In the genomic region with DNA sequence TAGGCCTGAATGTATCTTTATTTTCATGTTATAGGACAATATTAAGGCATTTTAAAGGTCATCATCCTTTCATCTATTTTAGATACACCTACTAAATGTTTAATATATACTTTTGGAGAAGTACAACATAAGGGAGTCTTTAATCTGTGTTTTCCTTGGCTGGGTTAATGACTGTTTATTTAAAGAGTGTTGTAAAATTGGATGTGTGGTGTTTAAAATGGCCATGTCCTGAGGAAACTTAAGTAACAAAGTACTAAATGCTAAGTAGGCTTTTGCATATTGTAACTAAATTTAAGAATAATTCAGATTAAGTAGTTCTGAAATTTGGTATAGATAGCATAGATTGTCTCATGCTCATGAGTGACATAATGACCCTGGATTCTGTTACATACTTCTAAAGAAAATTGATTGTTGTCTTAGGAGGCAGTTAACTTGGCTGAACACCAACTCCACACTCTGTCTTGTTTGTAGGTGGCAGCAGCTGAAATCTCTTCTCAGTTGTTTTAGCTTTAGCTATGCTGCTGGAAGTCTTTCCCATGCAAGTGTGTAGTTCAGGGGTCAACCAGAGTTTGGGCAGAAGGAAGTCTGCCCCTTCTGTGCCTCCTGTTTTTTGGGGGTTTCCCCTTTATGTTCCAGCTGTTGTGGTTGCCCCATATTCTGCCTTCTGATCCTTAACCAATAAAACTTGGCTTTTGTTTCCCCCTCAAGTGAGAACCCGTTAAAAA, we compare ENCODE assay signal across 10 cellular contexts. TPM values are rescaled to one million over a fixed set of nuclear protein-coding genes. Genes with fewer than 3 reads are reported as not detected.
DNase-seq lines count a peak whose midpoint lies in the region; ATAC-seq, FAIRE-seq and TF ChIP-seq lines count a peak whose summit lies in the region.
"Had no signal": no experiment of that assay in that cellular context is flagged by ENCODE, and none has a peak within 500 bp of the region (broad histone marks: within the 10 kb centered on the region; RNA-seq: fewer than 3 reads in every experiment).

No MANE protein-coding gene starts in this region.

- DNase-seq in mesenchymal stem cell: peak; percentile 46
- DNase-seq in CD1c-positive myeloid dendritic cell (ENCODE audit: extremely low spot score): no peak
- DNase-seq in DMS153 treated with DMSO at 0.1 percent for 48 hours (lab: John Stamatoyannopoulos, UW; ENCODE audit: unreplicated experiment): no peak
- DNase-seq in globus pallidus (ENCODE audit: low spot score): no peak
- DNase-seq: activated gamma-delta T cell treated with Interleukin-2 at 50 U/mL for 16 hours, NCI-H1436 had no signal

- H3K79me1 ChIP-seq in mesenchymal stem cell (replicated peaks; ENCODE audit: low read length, poor library complexity, severe bottlenecking): peaks cover 1% of the 10 kb centered on the region

- no peak overlapping the region for H2AK5ac ChIP-seq in mesenchymal stem cell (ENCODE audit: low read length, severe bottlenecking)

- WGBS in mesenchymal stem cell: no CpG with 5 or more reads among the region's 1 CpG

- H3K23ac ChIP-seq in mesenchymal stem cell (ENCODE audit: low read length in 2 of 2): no peak overlapping the region

- TF ChIP-seq CTCF in VCaP (conservative IDR thresholded peaks at IDR 0.05): no peak

- H3K36me3 ChIP-seq in HUES48 (ENCODE audit: control insufficient read depth, insufficient read depth, low read length): peaks cover 88% of the 10 kb centered on the region
- H3K36me3 ChIP-seq in mesenchymal stem cell (ENCODE audit: control insufficient read depth in 1 of 2, insufficient read depth in 2 of 2, low read depth in 1 of 2, low read length in 2 of 2): peaks cover 2 to 96% of the 10 kb centered on the region in 2 experiments

- H3K4me1 ChIP-seq in HUES48 (ENCODE audit: control insufficient read depth, insufficient read depth, low read length): peaks cover 9% of the 10 kb centered on the region; the same call in 1 of the 2 replicates
- peaks cover 1% of the 10 kb centered on the region for H3K4me1 ChIP-seq in mesenchymal stem cell (ENCODE audit: control insufficient read depth, insufficient read depth, low read depth, low read length)

- H4K91ac ChIP-seq in mesenchymal stem cell (ENCODE audit: low read length): no peak overlapping the region

- no peak overlapping the region for H3K14ac ChIP-seq in mesenchymal stem cell (ENCODE audit: low read length in 2 of 2)

- H3K4ac ChIP-seq in mesenchymal stem cell (ENCODE audit: low read depth in 1 of 2, low read length in 2 of 2): no peak overlapping the region

- H3K9me3 ChIP-seq in HUES48 (ENCODE audit: control insufficient read depth, insufficient read depth, low read length) (no peaks in the 10 kb centered on the region), mesenchymal stem cell (ENCODE audit: control insufficient read depth, low read length) (no peaks in the 10 kb centered on the region)

- H4K8ac ChIP-seq in mesenchymal stem cell (ENCODE audit: low read length): no peak overlapping the region

- H2BK120ac ChIP-seq in mesenchymal stem cell (ENCODE audit: low read depth, low read length): no peak overlapping the region

- H3K9ac ChIP-seq in HUES48 (ENCODE audit: low read depth, low read length): no peak overlapping the region
- no peak overlapping the region for H3K9ac ChIP-seq in mesenchymal stem cell (ENCODE audit: low read length)

- no peak overlapping the region for H2BK12ac ChIP-seq in mesenchymal stem cell (ENCODE audit: low read length in 2 of 2)

- FAIRE-seq in A204.1 (lab: Jason Lieb, UNC): peak; percentile 14

- H3K27ac ChIP-seq in HUES48 (ENCODE audit: low read depth, low read length) (peak overlapping the region; percentile 2), VCaP (peak overlapping the region; percentile 50), mesenchymal stem cell (ENCODE audit: low read length, poor library complexity, severe bottlenecking) (peak overlapping the region; percentile 20)

- no peak overlapping the region for H2BK5ac ChIP-seq in mesenchymal stem cell (ENCODE audit: low read depth, low read length, poor library complexity, severe bottlenecking)

- H3K4me3 ChIP-seq in HUES48 (ENCODE audit: low read depth, low read length) (no peak overlapping the region), mesenchymal stem cell (ENCODE audit: insufficient read depth in 1 of 2, low read depth in 1 of 2, low read length in 2 of 2) (no peak overlapping the region)

- no peak overlapping the region for H3K4me2 ChIP-seq in mesenchymal stem cell (ENCODE audit: low read length, poor library complexity, severe bottlenecking)

- no peak overlapping the region for H3K18ac ChIP-seq in mesenchymal stem cell (ENCODE audit: low read depth in 1 of 2, low read length in 2 of 2)

- H2BK15ac ChIP-seq in mesenchymal stem cell (ENCODE audit: low read depth, poor library complexity, severe bottlenecking): no peak overlapping the region

- H3K27me3 ChIP-seq in HUES48 (ENCODE audit: control insufficient read depth, insufficient read depth, low read length): no peaks in the 10 kb centered on the region
- no peaks in the 10 kb centered on the region for H3K27me3 ChIP-seq in mesenchymal stem cell (ENCODE audit: control insufficient read depth in 1 of 2, insufficient read depth in 1 of 2, low read length in 2 of 2)

- no peak overlapping the region for H2AFZ ChIP-seq in mesenchymal stem cell (ENCODE audit: low read depth, low read length)

- no peak for ATAC-seq in GM19351 (IDR thresholded peaks at IDR 0.05; ENCODE audit: unreplicated experiment)

RNA-seq across cellular contexts. Expression of gene DLD, which starts 29.2 kb away (rescaled TPM):
- polyA plus RNA-seq in mesenchymal stem cell (2013, experiment 1 of 2): 90.9 TPM
- polyA plus RNA-seq in mesenchymal stem cell (2013, experiment 2 of 2): 91.1 TPM
